ENCODE assay signal across 26 cellular contexts in genomic region chr11:88181776-88182175, GRCh38. TPM values are rescaled to one million over a fixed set of nuclear protein-coding genes. Genes with fewer than 3 reads are reported as not detected.
DNase-seq lines count a peak whose midpoint lies in the region; ATAC-seq, FAIRE-seq and TF ChIP-seq lines count a peak whose summit lies in the region.
"Had no signal": no experiment of that assay in that cellular context is flagged by ENCODE, and none has a peak within 500 bp of the region (broad histone marks: within the 10 kb centered on the region; RNA-seq: fewer than 3 reads in every experiment).

No MANE protein-coding gene starts in this region.

- DNase-seq in RWPE2 (ENCODE audit: low spot score) (no peak), MCF 10A (ENCODE audit: unreplicated experiment) (peak; percentile 35), suprapubic skin (ENCODE audit: low spot score in 2 of 2) (no peak), GM19239 (ENCODE audit: insufficient read length, low spot score) (no peak)
- DNase-seq in activated CD4-positive, alpha-beta T cell treated with anti-CD3 and anti-CD28 coated beads, Interleukin-2, amount 50 U/mL, for 1 hour, result no peak
- DNase-seq: C1 segment of cervical spinal cord; Caco-2; CD4-positive, alpha-beta memory T cell; HCEC 1CT; MG63; NCI-H1105 treated with DMSO at 0.1 percent for 48 hours; NCI-H146; NCI-H1930; NCI-H2107; NCI-H524; NCI-H774; NK-92 treated with Interleukin-12 subunit alpha and Interleukin-12 subunit beta, amount 100 ng/mL, for 24 hours; RPMI8226; SHP77 treated with DMSO at 0.1 percent for 48 hours had no signal

- H3K4me1 ChIP-seq in RWPE2 (ENCODE audit: insufficient read depth, poor library complexity, severe bottlenecking), result peaks cover 53% of the 10 kb centered on the region
- H3K4me1 ChIP-seq in suprapubic skin, result peaks cover 41% of the 10 kb centered on the region
- H3K4me1 ChIP-seq: Caco-2 had no signal

- no peak for TF ChIP-seq EP300 in suprapubic skin (IDR thresholded peaks at IDR 0.05)

- WGBS in suprapubic skin, result 31% methylated on average over 1 of the region's 1 CpG

- POLR2A ChIA-PET in MCF 10A (lab: Yijun Ruan, JAX), result interaction anchor here (0.7 to 5.2 kb wide), 9 partner anchors 11 to 870 kb away, joined by 3 to 30 read pairs (median 5); partner anchors contain the start of gene CTSC

- peaks cover 43% of the 10 kb centered on the region for H3K4me1 Mint-ChIP-seq in MCF 10A (ENCODE audit: insufficient read depth, unreplicated experiment)
- H3K4me1 Mint-ChIP-seq: CD4-positive, alpha-beta memory T cell had no signal

- FAIRE-seq in GM19239 (lab: Jason Lieb, UNC), result no peak
- FAIRE-seq: G401.6, H1, K562 had no signal

- H3K27ac Mint-ChIP-seq in MCF 10A (ENCODE audit: low read depth, unreplicated experiment), result peak overlapping the region; percentile 85
- H3K27ac Mint-ChIP-seq: CD4-positive, alpha-beta memory T cell had no signal

- H3K4me3 Mint-ChIP-seq in MCF 10A (ENCODE audit: unreplicated experiment), result no peak overlapping the region
- H3K4me3 Mint-ChIP-seq: CD4-positive, alpha-beta memory T cell had no signal

- H3K27ac ChIP-seq in RWPE2 (ENCODE audit: poor library complexity, severe bottlenecking) (peak overlapping the region; percentile 98), suprapubic skin (peak overlapping the region; percentile 29)

- intact Hi-C loops in MCF 10A (cut with micrococcal nuclease), result loop anchor here (2.0 kb wide), 1 partner anchor 79 kb away; no protein-coding TSS in a partner anchor

- no peaks in the 10 kb centered on the region for H3K9me3 ChIP-seq in RWPE2 (ENCODE audit: severe bottlenecking)
- H3K9me3 ChIP-seq in suprapubic skin, result no peaks in the 10 kb centered on the region
- H3K9me3 ChIP-seq: Caco-2, MG63 had no signal

- CTCF ChIA-PET in MCF 10A (lab: Yijun Ruan, JAX), result interaction anchor here (0.6 to 3.7 kb wide), 13 partner anchors 11 to 598 kb away, joined by 3 to 23 read pairs (median 4); no protein-coding TSS in a partner anchor

- peaks cover 7% of the 10 kb centered on the region for H3K9me3 Mint-ChIP-seq in MCF 10A (ENCODE audit: unreplicated experiment)

- no peaks in the 10 kb centered on the region for H3K36me3 ChIP-seq in RWPE2 (ENCODE audit: low read depth)
- no peaks in the 10 kb centered on the region for H3K36me3 ChIP-seq in suprapubic skin
- H3K36me3 ChIP-seq: MG63 had no signal

- H3K36me3 Mint-ChIP-seq in MCF 10A (ENCODE audit: insufficient read depth, unreplicated experiment), result peaks cover 7% of the 10 kb centered on the region

- H3K27me3 ChIP-seq in RWPE2 (ENCODE audit: insufficient read depth, poor library complexity, severe bottlenecking) (no peaks in the 10 kb centered on the region), suprapubic skin (no peaks in the 10 kb centered on the region)
- H3K27me3 ChIP-seq: MG63 had no signal

- no peak for TF ChIP-seq POLR2A in suprapubic skin (IDR thresholded peaks at IDR 0.05)

- no peak for ATAC-seq in RWPE2 (ENCODE audit: low read depth)
- peak; percentile 72 for ATAC-seq in esophagus mucosa
- ATAC-seq in HG02938 (IDR thresholded peaks at IDR 0.05; ENCODE audit: unreplicated experiment), result no peak
- ATAC-seq in HG03108 (IDR thresholded peaks at IDR 0.05; ENCODE audit: unreplicated experiment), result no peak
- ATAC-seq: K562 had no signal

- TF ChIP-seq CTCF in RWPE2 (IDR thresholded peaks at IDR 0.05; ENCODE audit: poor library complexity, severe bottlenecking) (no peak), MCF 10A (IDR thresholded peaks at IDR 0.05; ENCODE audit: unreplicated experiment) (no peak), suprapubic skin (IDR thresholded peaks at IDR 0.05) (no peak)

- no peak overlapping the region for H3K4me3 ChIP-seq in RWPE2 (ENCODE audit: severe bottlenecking)
- H3K4me3 ChIP-seq in suprapubic skin, result no peak overlapping the region
- H3K4me3 ChIP-seq: K562, MG63 had no signal

- H3K27me3 Mint-ChIP-seq in MCF 10A (ENCODE audit: insufficient read depth, unreplicated experiment), result no peaks in the 10 kb centered on the region

- BruUV-seq in MCF 10A (replicated peaks; lab: Mats Ljungman, UMichigan), result no TSS peak

RNA-seq across cellular contexts. Expression of gene RAB38, which starts 6.5 kb away (rescaled TPM):
- total RNA-seq in MCF 10A (2022), result 77.7 and 80.9 TPM in 2 replicates
- total RNA-seq in esophagus mucosa, result 84.7 TPM
- total RNA-seq in suprapubic skin, result 10 to 100 TPM; 27.8 to 76.6 (median 48.9) TPM
- total RNA-seq: LHCN-M2 had no signal
